In genomic region chr3:148711981-148712666, GRCh38 we compare ENCODE assay signal across 1 cellular context.
TF ChIP-seq lines count a peak whose summit lies in the region.

No MANE protein-coding gene starts in this region.

TF ChIP-seq in HepG2, 621 proteins besides CTCF, POLR2A, EP300 and RAD21 (continued from another document and continues in another):
- TF ChIP-seq, protein P1, sequence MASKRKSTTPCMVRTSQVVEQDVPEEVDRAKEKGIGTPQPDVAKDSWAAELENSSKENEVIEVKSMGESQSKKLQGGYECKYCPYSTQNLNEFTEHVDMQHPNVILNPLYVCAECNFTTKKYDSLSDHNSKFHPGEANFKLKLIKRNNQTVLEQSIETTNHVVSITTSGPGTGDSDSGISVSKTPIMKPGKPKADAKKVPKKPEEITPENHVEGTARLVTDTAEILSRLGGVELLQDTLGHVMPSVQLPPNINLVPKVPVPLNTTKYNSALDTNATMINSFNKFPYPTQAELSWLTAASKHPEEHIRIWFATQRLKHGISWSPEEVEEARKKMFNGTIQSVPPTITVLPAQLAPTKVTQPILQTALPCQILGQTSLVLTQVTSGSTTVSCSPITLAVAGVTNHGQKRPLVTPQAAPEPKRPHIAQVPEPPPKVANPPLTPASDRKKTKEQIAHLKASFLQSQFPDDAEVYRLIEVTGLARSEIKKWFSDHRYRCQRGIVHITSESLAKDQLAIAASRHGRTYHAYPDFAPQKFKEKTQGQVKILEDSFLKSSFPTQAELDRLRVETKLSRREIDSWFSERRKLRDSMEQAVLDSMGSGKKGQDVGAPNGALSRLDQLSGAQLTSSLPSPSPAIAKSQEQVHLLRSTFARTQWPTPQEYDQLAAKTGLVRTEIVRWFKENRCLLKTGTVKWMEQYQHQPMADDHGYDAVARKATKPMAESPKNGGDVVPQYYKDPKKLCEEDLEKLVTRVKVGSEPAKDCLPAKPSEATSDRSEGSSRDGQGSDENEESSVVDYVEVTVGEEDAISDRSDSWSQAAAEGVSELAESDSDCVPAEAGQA (IDR thresholded peaks at IDR 0.05; ENCODE audit: low read depth), result no peak
- TF ChIP-seq, protein P1 (CRISPR knock-in tag; IDR thresholded peaks at IDR 0.05; ENCODE audit: borderline replicate concordance), result no peak
- no peak for TF ChIP-seq EEA1 (CRISPR knock-in tag; IDR thresholded peaks at IDR 0.05; ENCODE audit: borderline replicate concordance)
- TF ChIP-seq ZNF205 (CRISPR knock-in tag; IDR thresholded peaks at IDR 0.05), result no peak
- TF ChIP-seq ZNF564 (CRISPR knock-in tag; IDR thresholded peaks at IDR 0.05), result 0 out of 2 replicates have a peak, but pooled peaks have one; percentile 37
- TF ChIP-seq RFX3 (CRISPR knock-in tag; IDR thresholded peaks at IDR 0.05), result no peak
- TF ChIP-seq TBP (CRISPR knock-in tag; IDR thresholded peaks at IDR 0.05), result no peak
- TF ChIP-seq, protein P2, sequence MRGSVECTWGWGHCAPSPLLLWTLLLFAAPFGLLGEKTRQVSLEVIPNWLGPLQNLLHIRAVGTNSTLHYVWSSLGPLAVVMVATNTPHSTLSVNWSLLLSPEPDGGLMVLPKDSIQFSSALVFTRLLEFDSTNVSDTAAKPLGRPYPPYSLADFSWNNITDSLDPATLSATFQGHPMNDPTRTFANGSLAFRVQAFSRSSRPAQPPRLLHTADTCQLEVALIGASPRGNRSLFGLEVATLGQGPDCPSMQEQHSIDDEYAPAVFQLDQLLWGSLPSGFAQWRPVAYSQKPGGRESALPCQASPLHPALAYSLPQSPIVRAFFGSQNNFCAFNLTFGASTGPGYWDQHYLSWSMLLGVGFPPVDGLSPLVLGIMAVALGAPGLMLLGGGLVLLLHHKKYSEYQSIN (CRISPR knock-in tag; IDR thresholded peaks at IDR 0.05; ENCODE audit: borderline replicate concordance), result no peak
- no peak; the same call in 1 of the 2 replicates for TF ChIP-seq HDAC2 (CRISPR knock-in tag; IDR thresholded peaks at IDR 0.05)
- 0 out of 2 replicates have a peak, but pooled peaks have one; percentile 19 for TF ChIP-seq CEBPG (CRISPR knock-in tag; IDR thresholded peaks at IDR 0.05)
- peak; percentile 51 for TF ChIP-seq MED1 (CRISPR knock-in tag; IDR thresholded peaks at IDR 0.05)
- no peak for TF ChIP-seq EZH2 (conservative IDR thresholded peaks at IDR 0.05; ENCODE audit: low read depth, low read length)
- no peak for TF ChIP-seq CBX1 (IDR thresholded peaks at IDR 0.05; ENCODE audit: low read depth)
- TF ChIP-seq SUZ12 (IDR thresholded peaks at IDR 0.05; ENCODE audit: low read depth, low read length), result no peak
- TF ChIP-seq ZNF644 (CRISPR knock-in tag; IDR thresholded peaks at IDR 0.05; ENCODE audit: low read depth), result no peak
- TF ChIP-seq JUN (CRISPR knock-in tag; IDR thresholded peaks at IDR 0.05), result no peak
- no peak for TF ChIP-seq ATF5 (CRISPR knock-in tag; IDR thresholded peaks at IDR 0.05; ENCODE audit: low read depth)
- TF ChIP-seq, protein P3, sequence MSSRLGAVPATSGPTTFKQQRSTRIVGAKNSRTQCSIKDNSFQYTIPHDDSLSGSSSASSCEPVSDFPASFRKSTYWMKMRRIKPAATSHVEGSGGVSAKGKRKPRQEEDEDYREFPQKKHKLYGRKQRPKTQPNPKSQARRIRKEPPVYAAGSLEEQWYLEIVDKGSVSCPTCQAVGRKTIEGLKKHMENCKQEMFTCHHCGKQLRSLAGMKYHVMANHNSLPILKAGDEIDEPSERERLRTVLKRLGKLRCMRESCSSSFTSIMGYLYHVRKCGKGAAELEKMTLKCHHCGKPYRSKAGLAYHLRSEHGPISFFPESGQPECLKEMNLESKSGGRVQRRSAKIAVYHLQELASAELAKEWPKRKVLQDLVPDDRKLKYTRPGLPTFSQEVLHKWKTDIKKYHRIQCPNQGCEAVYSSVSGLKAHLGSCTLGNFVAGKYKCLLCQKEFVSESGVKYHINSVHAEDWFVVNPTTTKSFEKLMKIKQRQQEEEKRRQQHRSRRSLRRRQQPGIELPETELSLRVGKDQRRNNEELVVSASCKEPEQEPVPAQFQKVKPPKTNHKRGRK (CRISPR knock-in tag; IDR thresholded peaks at IDR 0.05), result no peak
- TF ChIP-seq ZFP82 (CRISPR knock-in tag; IDR thresholded peaks at IDR 0.05; ENCODE audit: borderline replicate concordance), result no peak
- TF ChIP-seq, protein P4, sequence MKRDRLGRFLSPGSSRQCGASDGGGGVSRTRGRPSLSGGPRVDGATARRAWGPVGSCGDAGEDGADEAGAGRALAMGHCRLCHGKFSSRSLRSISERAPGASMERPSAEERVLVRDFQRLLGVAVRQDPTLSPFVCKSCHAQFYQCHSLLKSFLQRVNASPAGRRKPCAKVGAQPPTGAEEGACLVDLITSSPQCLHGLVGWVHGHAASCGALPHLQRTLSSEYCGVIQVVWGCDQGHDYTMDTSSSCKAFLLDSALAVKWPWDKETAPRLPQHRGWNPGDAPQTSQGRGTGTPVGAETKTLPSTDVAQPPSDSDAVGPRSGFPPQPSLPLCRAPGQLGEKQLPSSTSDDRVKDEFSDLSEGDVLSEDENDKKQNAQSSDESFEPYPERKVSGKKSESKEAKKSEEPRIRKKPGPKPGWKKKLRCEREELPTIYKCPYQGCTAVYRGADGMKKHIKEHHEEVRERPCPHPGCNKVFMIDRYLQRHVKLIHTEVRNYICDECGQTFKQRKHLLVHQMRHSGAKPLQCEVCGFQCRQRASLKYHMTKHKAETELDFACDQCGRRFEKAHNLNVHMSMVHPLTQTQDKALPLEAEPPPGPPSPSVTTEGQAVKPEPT (CRISPR knock-in tag; IDR thresholded peaks at IDR 0.05; ENCODE audit: low read depth), result no peak
- TF ChIP-seq ZFP90 (CRISPR knock-in tag; IDR thresholded peaks at IDR 0.05; ENCODE audit: borderline replicate concordance), result no peak
- no peak for TF ChIP-seq ZFYVE20 (CRISPR knock-in tag; IDR thresholded peaks at IDR 0.05; ENCODE audit: borderline replicate concordance, low read depth)
- TF ChIP-seq ZNF329 (CRISPR knock-in tag; IDR thresholded peaks at IDR 0.05; ENCODE audit: low read depth), result no peak
- TF ChIP-seq ZNF224 (CRISPR knock-in tag; IDR thresholded peaks at IDR 0.05), result no peak
- TF ChIP-seq, protein P5, sequence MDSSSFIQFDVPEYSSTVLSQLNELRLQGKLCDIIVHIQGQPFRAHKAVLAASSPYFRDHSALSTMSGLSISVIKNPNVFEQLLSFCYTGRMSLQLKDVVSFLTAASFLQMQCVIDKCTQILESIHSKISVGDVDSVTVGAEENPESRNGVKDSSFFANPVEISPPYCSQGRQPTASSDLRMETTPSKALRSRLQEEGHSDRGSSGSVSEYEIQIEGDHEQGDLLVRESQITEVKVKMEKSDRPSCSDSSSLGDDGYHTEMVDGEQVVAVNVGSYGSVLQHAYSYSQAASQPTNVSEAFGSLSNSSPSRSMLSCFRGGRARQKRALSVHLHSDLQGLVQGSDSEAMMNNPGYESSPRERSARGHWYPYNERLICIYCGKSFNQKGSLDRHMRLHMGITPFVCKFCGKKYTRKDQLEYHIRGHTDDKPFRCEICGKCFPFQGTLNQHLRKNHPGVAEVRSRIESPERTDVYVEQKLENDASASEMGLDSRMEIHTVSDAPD (CRISPR knock-in tag; IDR thresholded peaks at IDR 0.05), result no peak
- no peak for TF ChIP-seq ZNF317 (CRISPR knock-in tag; IDR thresholded peaks at IDR 0.05)
- TF ChIP-seq, protein P6, sequence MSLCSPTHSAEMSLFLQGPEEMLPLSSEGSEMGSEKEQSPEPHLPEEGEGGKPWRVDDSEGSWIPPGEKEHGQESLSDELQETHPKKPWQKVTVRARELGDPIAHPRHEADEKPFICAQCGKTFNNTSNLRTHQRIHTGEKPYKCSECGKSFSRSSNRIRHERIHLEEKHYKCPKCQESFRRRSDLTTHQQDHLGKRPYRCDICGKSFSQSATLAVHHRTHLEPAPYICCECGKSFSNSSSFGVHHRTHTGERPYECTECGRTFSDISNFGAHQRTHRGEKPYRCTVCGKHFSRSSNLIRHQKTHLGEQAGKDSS (CRISPR knock-in tag; IDR thresholded peaks at IDR 0.05; ENCODE audit: borderline replicate concordance, low read depth), result no peak
- TF ChIP-seq RFXAP (CRISPR knock-in tag; IDR thresholded peaks at IDR 0.05; ENCODE audit: borderline replicate concordance), result no peak
- TF ChIP-seq SIN3B (IDR thresholded peaks at IDR 0.05; ENCODE audit: low read length), result no peak
- TF ChIP-seq GATAD2A (CRISPR knock-in tag; IDR thresholded peaks at IDR 0.05), result no peak
- TF ChIP-seq U2AF1 (optimal IDR thresholded peaks at IDR 0.05; ENCODE audit: low read depth, low read length), result no peak
- TF ChIP-seq ZNF552 (CRISPR knock-in tag; IDR thresholded peaks at IDR 0.05; ENCODE audit: borderline replicate concordance), result no peak
- TF ChIP-seq KLF9 (CRISPR knock-in tag; IDR thresholded peaks at IDR 0.05; ENCODE audit: low read depth), result no peak
- no peak for TF ChIP-seq ZNF350 (CRISPR knock-in tag; IDR thresholded peaks at IDR 0.05; ENCODE audit: borderline replicate concordance, low read depth)
- no peak for TF ChIP-seq IRF1 (CRISPR knock-in tag; IDR thresholded peaks at IDR 0.05; ENCODE audit: low read depth)
- no peak for TF ChIP-seq THAP9 (CRISPR knock-in tag; IDR thresholded peaks at IDR 0.05; ENCODE audit: borderline replicate concordance)
- TF ChIP-seq ZBTB42 (CRISPR knock-in tag; IDR thresholded peaks at IDR 0.05), result no peak
- TF ChIP-seq ZBTB8A (CRISPR knock-in tag; IDR thresholded peaks at IDR 0.05; ENCODE audit: borderline replicate concordance, low read depth), result no peak
- TF ChIP-seq JARID2 (CRISPR knock-in tag; IDR thresholded peaks at IDR 0.05; ENCODE audit: insufficient replicate concordance), result no peak
- TF ChIP-seq FIP1L1 (IDR thresholded peaks at IDR 0.05; ENCODE audit: borderline replicate concordance, insufficient read depth, low read depth, low read length), result no peak
- no peak for TF ChIP-seq ARNTL (CRISPR knock-in tag; IDR thresholded peaks at IDR 0.05)
- no peak for TF ChIP-seq IRF9 (CRISPR knock-in tag; IDR thresholded peaks at IDR 0.05; ENCODE audit: borderline replicate concordance)
- TF ChIP-seq ZKSCAN8 (CRISPR knock-in tag; IDR thresholded peaks at IDR 0.05; ENCODE audit: borderline replicate concordance), result no peak
